In genomic region chr17:30556374-30557332, GRCh38 we compare ENCODE assay signal across 25 cellular contexts.
"Had no signal": no experiment of that assay in that cellular context is flagged by ENCODE, and none has a peak within 500 bp of the region (broad histone marks: within the 10 kb centered on the region; RNA-seq: fewer than 3 reads in every experiment).

No MANE protein-coding gene starts in this region.

- FAIRE-seq: pancreas, small intestine had no signal

- H3K36me3 Mint-ChIP-seq: activated naive CD8-positive, alpha-beta T cell treated with anti-CD3 and anti-CD28 coated beads, Interleukin-2, amount 10 ng/mL, durations not matched to agents 7 days and 5 days; natural killer cell; stimulated activated memory B cell treated with anti-CD40 and anti-IgM and Interleukin-4, amounts not matched to agents 10 μg/mL and 1 μg/mL and 100 μg/mL, for 72 hours had no signal

- H3K27me3 Mint-ChIP-seq: activated CD8-positive, alpha-beta T cell treated with anti-CD3 and anti-CD28 coated beads for 36 hours; stimulated activated memory B cell treated with anti-CD40 and anti-IgM and Interleukin-4, amounts not matched to agents 10 μg/mL and 1 μg/mL and 100 μg/mL, for 72 hours; T-helper 17 cell had no signal

- H3K27ac Mint-ChIP-seq: activated CD8-positive, alpha-beta T cell treated with anti-CD3 and anti-CD28 coated beads for 36 hours; activated naive CD4-positive, alpha-beta T cell treated with anti-CD3 and anti-CD28 coated beads for 36 hours; activated naive CD8-positive, alpha-beta T cell treated with anti-CD3 and anti-CD28 coated beads, Interleukin-2, amount 10 ng/mL, durations not matched to agents 7 days and 5 days; activated T-cell treated with anti-CD3 and anti-CD28 coated beads, Interleukin-2, amount 50 U/mL, for 72 hours; natural killer cell; T-helper 17 cell had no signal

- H3K9me3 Mint-ChIP-seq: activated CD8-positive, alpha-beta T cell treated with anti-CD3 and anti-CD28 coated beads for 36 hours; activated naive CD4-positive, alpha-beta T cell treated with anti-CD3 and anti-CD28 coated beads for 36 hours; activated naive CD8-positive, alpha-beta T cell treated with anti-CD3 and anti-CD28 coated beads, Interleukin-2, amount 10 ng/mL, durations not matched to agents 7 days and 5 days; activated T-cell treated with anti-CD3 and anti-CD28 coated beads, Interleukin-2, amount 50 U/mL, for 72 hours; natural killer cell; stimulated activated memory B cell treated with anti-CD40 and anti-IgM and Interleukin-4, amounts not matched to agents 10 μg/mL and 1 μg/mL and 100 μg/mL, for 72 hours had no signal

- H3K4me1 ChIP-seq: breast epithelium, gastroesophageal sphincter, heart right ventricle, left lung, pancreas, transverse colon had no signal

- H3K36me3 ChIP-seq: breast epithelium, gastroesophageal sphincter, heart right ventricle, left lung, neutrophil, pancreas, transverse colon had no signal

- DNase-seq: activated CD4-positive, alpha-beta T cell treated with anti-CD3 and anti-CD28 coated beads for 48 hours; activated CD8-positive, alpha-beta T cell treated with anti-CD3 and anti-CD28 coated beads for 36 hours; activated effector memory CD4-positive, alpha-beta T cell treated with Interleukin-2 at 50 U/mL for 16 hours; activated naive CD4-positive, alpha-beta T cell treated with anti-CD3 and anti-CD28 coated beads for 36 hours; activated T-cell treated with anti-CD3 and anti-CD28 coated beads, Interleukin-2, amount 50 U/mL, for 72 hours; amniotic stem cell; cortex of kidney; heart right ventricle; kidney glomerular epithelial cell; midbrain; natural killer cell; pancreas; small intestine; stimulated activated CD4-positive, alpha-beta T cell treated with anti-CD3 and anti-CD28 coated beads, Interleukin-2, amount 100 ng/mL, for 24 hours; SW 1271; T-helper 17 cell; transverse colon had no signal

- H3K27me3 ChIP-seq: breast epithelium, gastroesophageal sphincter, heart right ventricle, left lung, neutrophil, pancreas, transverse colon had no signal

- H3K4me3 ChIP-seq: breast epithelium, gastroesophageal sphincter, heart right ventricle, left lung, pancreas, SK-N-MC, transverse colon had no signal

- H3K4me3 Mint-ChIP-seq: activated CD8-positive, alpha-beta T cell treated with anti-CD3 and anti-CD28 coated beads for 36 hours; activated naive CD4-positive, alpha-beta T cell treated with anti-CD3 and anti-CD28 coated beads for 36 hours; activated naive CD8-positive, alpha-beta T cell treated with anti-CD3 and anti-CD28 coated beads, Interleukin-2, amount 10 ng/mL, durations not matched to agents 7 days and 5 days; activated T-cell treated with anti-CD3 and anti-CD28 coated beads, Interleukin-2, amount 50 U/mL, for 72 hours; natural killer cell; T-helper 17 cell had no signal

- H3K27ac ChIP-seq: breast epithelium, epithelial cell of prostate, gastroesophageal sphincter, heart right ventricle, left lung, neutrophil, pancreas, SK-N-MC, transverse colon had no signal

- H3K9me3 ChIP-seq: breast epithelium, gastroesophageal sphincter, heart right ventricle, left lung, neutrophil, pancreas, transverse colon had no signal
